Comparison of ENCODE assay signal across 13 cellular contexts in genomic region chr11:74278721-74279148, GRCh38. TPM values are rescaled to one million over a fixed set of nuclear protein-coding genes. Genes with fewer than 3 reads are reported as not detected.
A peak's percentile ranks its signal among the peaks of the same experiment; 100 is the strongest.
DNase-seq lines count a peak whose midpoint lies in the region; ATAC-seq, FAIRE-seq and TF ChIP-seq lines count a peak whose summit lies in the region.
"Had no signal": no experiment of that assay in that cellular context is flagged by ENCODE, and none has a peak within 500 bp of the region (broad histone marks: within the 10 kb centered on the region; RNA-seq: fewer than 3 reads in every experiment).

No MANE protein-coding gene starts in this region.

- peaks cover 7% of the 10 kb centered on the region for H3K4me1 ChIP-seq in smooth muscle cell (ENCODE audit: low read depth)

- H3K36me3 ChIP-seq in smooth muscle cell (ENCODE audit: low read depth) = no peaks in the 10 kb centered on the region

- H3K9me3 ChIP-seq in smooth muscle cell (replicated peaks; ENCODE audit: low read depth) = no peaks in the 10 kb centered on the region

- peak overlapping the region; percentile 63 for H3K9ac ChIP-seq in smooth muscle cell (ENCODE audit: low read depth)

- no peak for TF ChIP-seq POLR2A in H54 (IDR thresholded peaks at IDR 0.05; ENCODE audit: low read depth, low read length)

- no peak overlapping the region for H3K4me3 ChIP-seq in smooth muscle cell

- H3K27me3 ChIP-seq in smooth muscle cell (ENCODE audit: low read depth) = no peaks in the 10 kb centered on the region

- H3K79me2 ChIP-seq in smooth muscle cell (ENCODE audit: low read depth) = no peaks in the 10 kb centered on the region

- no peaks in the 10 kb centered on the region for H4K20me1 ChIP-seq in smooth muscle cell (ENCODE audit: low read depth)

- ATAC-seq in left ventricle myocardium superior (peak; percentile 56), HG03565 (IDR thresholded peaks at IDR 0.05; ENCODE audit: unreplicated experiment) (no peak)
- no peak for ATAC-seq in natural killer cell treated with Interleukin-12 subunit alpha and Interleukin-12 subunit beta and Interleukin-15 and Interleukin-18, amount 100 ng/mL, for 72 hours
- ATAC-seq: activated CD8-positive, alpha-beta T cell treated with anti-CD3 and anti-CD28 coated beads, Interleukin-2, amount 10 ng/mL, durations not matched to agents 7 days and 5 days had no signal

- H3K4me1 Mint-ChIP-seq in natural killer cell treated with Interleukin-12 subunit alpha and Interleukin-12 subunit beta and Interleukin-15 and Interleukin-18, amount 100 ng/mL, for 72 hours (ENCODE audit: low read depth in 2 of 2) = no peaks in the 10 kb centered on the region
- H3K4me1 Mint-ChIP-seq: central memory CD8-positive, alpha-beta T cell had no signal

- H3K4me2 ChIP-seq in smooth muscle cell = peak overlapping the region; percentile 6

- H2AFZ ChIP-seq in smooth muscle cell (ENCODE audit: low read depth) = no peak overlapping the region

- H3F3A ChIP-seq in smooth muscle cell (ENCODE audit: low read depth) = peaks cover 12% of the 10 kb centered on the region

- no peak for FAIRE-seq in H54 (lab: Jason Lieb, UNC)
- FAIRE-seq: keratinocyte had no signal

- H3K9me3 Mint-ChIP-seq in natural killer cell treated with Interleukin-12 subunit alpha and Interleukin-12 subunit beta and Interleukin-15 and Interleukin-18, amount 100 ng/mL, for 72 hours = no peaks in the 10 kb centered on the region
- H3K9me3 Mint-ChIP-seq: central memory CD8-positive, alpha-beta T cell had no signal

- WGBS in smooth muscle cell (ENCODE audit: low lambda C conversion rate) = 16% methylated on average over 1 of the region's 1 CpG

- H3K36me3 Mint-ChIP-seq in natural killer cell treated with Interleukin-12 subunit alpha and Interleukin-12 subunit beta and Interleukin-15 and Interleukin-18, amount 100 ng/mL, for 72 hours = no peaks in the 10 kb centered on the region

- H3K27ac Mint-ChIP-seq in natural killer cell treated with Interleukin-12 subunit alpha and Interleukin-12 subunit beta and Interleukin-15 and Interleukin-18, amount 100 ng/mL, for 72 hours = no peak overlapping the region
- H3K27ac Mint-ChIP-seq: activated CD8-positive, alpha-beta T cell treated with anti-CD3 and anti-CD28 coated beads, Interleukin-2, amount 10 ng/mL, durations not matched to agents 7 days and 5 days had no signal

- no peak for TF ChIP-seq CTCF in smooth muscle cell (IDR thresholded peaks at IDR 0.05; ENCODE audit: borderline replicate concordance, insufficient read depth, poor library complexity, severe bottlenecking)

- peak; percentile 32 for DNase-seq in H54 (ENCODE audit: insufficient read length, low spot score)
- DNase-seq in astrocyte of the hippocampus (ENCODE audit: low read depth, low spot score) = peak; percentile 97
- DNase-seq in left ventricle myocardium superior = peak; percentile 64
- DNase-seq in smooth muscle cell (lab: John Stamatoyannopoulos, UW; ENCODE audit: unreplicated experiment) = no peak
- no peak for DNase-seq in natural killer cell treated with Interleukin-12 subunit alpha and Interleukin-12 subunit beta and Interleukin-15 and Interleukin-18, amount 100 ng/mL, for 72 hours (ENCODE audit: low spot score)
- DNase-seq in NCI-H146 treated with DMSO at 0.1 percent for 48 hours (lab: John Stamatoyannopoulos, UW; ENCODE audit: unreplicated experiment) = no peak
- DNase-seq in middle frontal gyrus (ENCODE audit: extremely low spot score, low spot score) = no peak
- DNase-seq: activated CD8-positive, alpha-beta T cell treated with anti-CD3 and anti-CD28 coated beads, Interleukin-2, amount 10 ng/mL, durations not matched to agents 7 days and 5 days; NCI-H1105 treated with DMSO at 0.1 percent for 48 hours; OCI-M1 had no signal

- intact Hi-C loops in left ventricle myocardium superior (cut with micrococcal nuclease) = no loop called here

- H3K27me3 Mint-ChIP-seq in natural killer cell treated with Interleukin-12 subunit alpha and Interleukin-12 subunit beta and Interleukin-15 and Interleukin-18, amount 100 ng/mL, for 72 hours = peaks cover 12 to 22% of the 10 kb centered on the region in 2 donors

- no peak overlapping the region for H3K4me3 Mint-ChIP-seq in natural killer cell treated with Interleukin-12 subunit alpha and Interleukin-12 subunit beta and Interleukin-15 and Interleukin-18, amount 100 ng/mL, for 72 hours
- H3K4me3 Mint-ChIP-seq: activated CD8-positive, alpha-beta T cell treated with anti-CD3 and anti-CD28 coated beads, Interleukin-2, amount 10 ng/mL, durations not matched to agents 7 days and 5 days; central memory CD8-positive, alpha-beta T cell had no signal

- peak overlapping the region; percentile 95 for H3K27ac ChIP-seq in smooth muscle cell (ENCODE audit: low read depth)

RNA-seq across cellular contexts. Expression of gene P4HA3, which starts 32.7 kb away (rescaled TPM):
- 0.17 TPM for total RNA-seq in left ventricle myocardium superior
- 6.9 and 13.5 TPM in 2 replicates for total RNA-seq in smooth muscle cell
- 11.8 and 18.9 TPM in 2 replicates for polyA plus RNA-seq in smooth muscle cell
- total RNA-seq in natural killer cell treated with Interleukin-12 subunit alpha and Interleukin-12 subunit beta and Interleukin-15 and Interleukin-18, amount 100 ng/mL, for 72 hours = not detected
- total RNA-seq: activated CD8-positive, alpha-beta T cell treated with anti-CD3 and anti-CD28 coated beads, Interleukin-2, amount 10 ng/mL, durations not matched to agents 7 days and 5 days had no signal

Comparison
In these comparisons a context has a peak if more than half of its experiments do, and no peak if none do; other contexts are left out.
1. DNase-seq: peak in H54 (single experiment), astrocyte of the hippocampus (single experiment) and left ventricle myocardium superior (single experiment); none in smooth muscle cell (single experiment), natural killer cell treated with Interleukin-12 subunit alpha and Interleukin-12 subunit beta and Interleukin-15 and Interleukin-18, amount 100 ng/mL, for 72 hours (single experiment), NCI-H146 treated with DMSO at 0.1 percent for 48 hours (single experiment) and middle frontal gyrus (single experiment).